In the genomic region with DNA sequence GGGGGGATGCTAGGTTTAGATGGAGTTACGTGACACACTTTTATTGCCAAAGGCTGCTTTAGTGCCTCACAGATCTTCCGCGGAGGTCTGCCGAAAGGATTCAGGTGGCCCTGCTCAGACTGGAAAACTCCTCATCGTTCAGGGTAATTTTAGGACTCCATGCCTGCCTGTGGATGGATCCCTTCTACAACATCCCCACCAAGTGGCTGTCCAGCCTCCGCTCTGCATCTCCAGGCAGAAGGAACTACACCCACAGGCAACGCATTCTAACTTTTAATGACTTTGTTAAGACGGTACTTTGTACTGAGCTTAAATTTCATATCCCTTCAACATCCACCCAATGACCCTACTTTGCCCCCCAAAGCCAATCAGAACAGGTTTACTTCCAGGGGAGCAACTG, we compare ENCODE assay signal across 22 cellular contexts. TPM values are rescaled to one million over a fixed set of nuclear protein-coding genes. Genes with fewer than 3 reads are reported as not detected.
DNase-seq lines count a peak whose midpoint lies in the region; ATAC-seq, FAIRE-seq and TF ChIP-seq lines count a peak whose summit lies in the region.
"Had no signal": no experiment of that assay in that cellular context is flagged by ENCODE, and none has a peak within 500 bp of the region (broad histone marks: within the 10 kb centered on the region; RNA-seq: fewer than 3 reads in every experiment).

No MANE protein-coding gene starts in this region.

- no peaks in the 10 kb centered on the region for H3K4me1 Mint-ChIP-seq in nephron
- H3K4me1 Mint-ChIP-seq: activated CD4-positive, alpha-beta memory T cell treated with anti-CD3 and anti-CD28 coated beads, Interleukin-2, amount 10 ng/mL, durations not matched to agents 7 days and 5 days; B cell; immature natural killer cell had no signal

- TF ChIP-seq CTCF in H1 (IDR thresholded peaks at IDR 0.05; ENCODE audit: control extremely low read depth in 1 of 3, insufficient read depth in 1 of 3, low read depth in 1 of 3, low read length in 3 of 3) (peak; percentile 25 to 42 (median 33); a peak in 3 of 4 replicates), nephron (IDR thresholded peaks at IDR 0.05; ENCODE audit: unreplicated experiment in 3 of 3) (peak in 2 of 3 experiments; percentile 24 to 25)

- H4K5ac ChIP-seq in H1 (ENCODE audit: insufficient read length, low read depth, low read length), result no peak overlapping the region

- no peak overlapping the region for H3K27ac Mint-ChIP-seq in nephron
- H3K27ac Mint-ChIP-seq: activated CD4-positive, alpha-beta memory T cell treated with anti-CD3 and anti-CD28 coated beads, Interleukin-2, amount 10 ng/mL, durations not matched to agents 7 days and 5 days; B cell had no signal

- no peak overlapping the region for H3K56ac ChIP-seq in H1 (replicated peaks; ENCODE audit: insufficient read length, low read depth, low read length)

- H3K36me3 Mint-ChIP-seq in nephron (ENCODE audit: low read depth), result peaks cover 29% of the 10 kb centered on the region

- H3K9ac ChIP-seq in H1 (replicated peaks in 1 of 4; ENCODE audit: extremely low read depth in 1 of 4, low read depth in 3 of 4, low read length in 3 of 4), result 0 out of 7 replicates have a peak overlapping the region, but pooled peaks of 1 of the 4 experiments have one; percentile 7

- no peak overlapping the region for H4K91ac ChIP-seq in H1 (replicated peaks; ENCODE audit: insufficient read length, low read length)

- H3K79me2 ChIP-seq in H1 (ENCODE audit: control insufficient read depth in 1 of 2, insufficient read depth in 2 of 2, low read length in 2 of 2), result no peaks in the 10 kb centered on the region

- POLR2A ChIA-PET in H1 (lab: Charles Lee; ENCODE audit: partially characterized antibody), result interaction anchor here (0.6 to 1.2 kb wide), 2 partner anchors 12 to 198 kb away, joined by 3 read pairs; no protein-coding TSS in a partner anchor

- peaks cover 0 to 2% of the 10 kb centered on the region in 2 experiments for H4K20me1 ChIP-seq in H1 (replicated peaks in 1 of 2; ENCODE audit: control insufficient read depth in 1 of 2, insufficient read depth in 2 of 2, low read length in 2 of 2)

- H4K8ac ChIP-seq in H1 (ENCODE audit: extremely low read depth, insufficient read depth, low read length), result no peak overlapping the region

- WGBS in H1 (ENCODE audit: extremely low coverage in 1 of 2, insufficient coverage in 1 of 2, insufficient read length in 1 of 2, insufficient replicate concordance in 2 of 2, low coverage in 1 of 2, low lambda C conversion rate in 2 of 2, missing lambda C conversion rate in 1 of 2), 2 experiments, result 94% methylated on average over 8 of the region's 8 CpGs; no CpG with 5 or more reads in 1 of the 2 experiments

- no peak overlapping the region for H3K14ac ChIP-seq in H1 (ENCODE audit: insufficient read length)

- H2AK5ac ChIP-seq in H1 (ENCODE audit: low read depth, low read length), result no peak overlapping the region

- H3K4me3 Mint-ChIP-seq in nephron, result no peak overlapping the region
- H3K4me3 Mint-ChIP-seq: activated CD4-positive, alpha-beta memory T cell treated with anti-CD3 and anti-CD28 coated beads, Interleukin-2, amount 10 ng/mL, durations not matched to agents 7 days and 5 days; B cell; immature natural killer cell had no signal

- no peak overlapping the region for H3K4ac ChIP-seq in H1 (replicated peaks; ENCODE audit: insufficient read length, low read depth, low read length)

- H2BK12ac ChIP-seq in H1 (ENCODE audit: low read depth, low read length), result no peak overlapping the region

- no peaks in the 10 kb centered on the region for H3K79me1 ChIP-seq in H1 (ENCODE audit: low read depth, low read length)

- H3K27me3 ChIP-seq in H1 (replicated peaks in 1 of 4; ENCODE audit: control insufficient read depth in 3 of 4, extremely low read depth in 1 of 4, insufficient read depth in 3 of 4, low read length in 3 of 4), result no peaks in the 10 kb centered on the region
- H3K27me3 ChIP-seq: heart right ventricle had no signal

- ATAC-seq in HG03432 (IDR thresholded peaks at IDR 0.05; ENCODE audit: unreplicated experiment), result no peak
- no peak for ATAC-seq in HG02759 (IDR thresholded peaks at IDR 0.05; ENCODE audit: unreplicated experiment)
- ATAC-seq: heart right ventricle, left ventricle myocardium superior had no signal

- no peak overlapping the region for H3K23ac ChIP-seq in H1 (ENCODE audit: insufficient read length)

- no peak overlapping the region for H2BK120ac ChIP-seq in H1 (replicated peaks; ENCODE audit: low read depth, low read length)

- no peak for TF ChIP-seq POLR2A in H1 (IDR thresholded peaks at IDR 0.05; ENCODE audit: control extremely low read depth in 1 of 2, low read depth in 2 of 2, low read length in 2 of 2)

- H3K23me2 ChIP-seq in H1 (ENCODE audit: low read depth, low read length), result no peaks in the 10 kb centered on the region

- no peak overlapping the region for H3K18ac ChIP-seq in H1 (ENCODE audit: extremely low read depth, low read length)

- CTCF ChIA-PET in H1 (lab: Charles Lee; ENCODE audit: partially characterized antibody), result interaction anchor here (0.6 to 2.5 kb wide), 5 partner anchors 12 to 770 kb away, joined by 3 to 8 read pairs (median 3); no protein-coding TSS in a partner anchor

- H3K9me3 ChIP-seq in H1 (ENCODE audit: insufficient read depth in 2 of 2, low read depth in 1 of 2, low read length in 1 of 2), result no peaks in the 10 kb centered on the region; a peak in 1 of 4 replicates

- peak; percentile 53 to 66 for TF ChIP-seq RAD21 in H1 (IDR thresholded peaks at IDR 0.05 in 1 of 2, conservative IDR thresholded peaks at IDR 0.05 in 1 of 2; ENCODE audit: low read depth in 2 of 2, low read length in 2 of 2)

- H3K9me3 Mint-ChIP-seq in nephron, result peaks cover 5% of the 10 kb centered on the region

- H3K36me3 ChIP-seq in H1 (ENCODE audit: control insufficient read depth in 2 of 4, insufficient read depth in 4 of 4, low read length in 3 of 4), result no peaks in the 10 kb centered on the region

- DNase-seq in Ammon's horn (ENCODE audit: low spot score) (peak; percentile 66), G401 (ENCODE audit: low spot score) (peak; percentile 35), H1 (ENCODE audit: low read depth in 1 of 2, low spot score in 2 of 2) (no peak), DMS114 treated with DMSO at 0.1 percent for 48 hours (lab: John Stamatoyannopoulos, UW; ENCODE audit: unreplicated experiment) (no peak)
- DNase-seq: activated CD4-positive, alpha-beta memory T cell treated with anti-CD3 and anti-CD28 coated beads, Interleukin-2, amount 10 ng/mL, durations not matched to agents 7 days and 5 days; activated CD4-positive, CD25-positive, alpha-beta regulatory T cell; activated gamma-delta T cell treated with Interleukin-2 at 50 U/mL for 16 hours; cortex of kidney; DMS79 treated with DMSO at 0.1 percent for 48 hours; heart right ventricle; immature natural killer cell; left ventricle myocardium superior; NCI-H1105 treated with DMSO at 0.1 percent for 48 hours; NCI-H510A; stimulated activated CD4-positive, alpha-beta T cell treated with anti-CD3 and anti-CD28 coated beads, Interleukin-4, amount 100 ng/mL, for 24 hours; stimulated activated naive CD4-positive, alpha-beta T cell treated with Interleukin-2 at 50 U/mL for 16 hours; T-helper 9 cell had no signal

- in situ Hi-C loops in G401 (cut with HindIII; ENCODE audit: low sequenced_read_pairs), result no loop called here

- no peak overlapping the region for H3K4me3 ChIP-seq in H1 (ENCODE audit: extremely low read depth in 1 of 4, insufficient read depth in 2 of 4, low read depth in 3 of 4, low read length in 4 of 4)
- H3K4me3 ChIP-seq: heart right ventricle had no signal

- TF ChIP-seq EP300 in H1 (IDR thresholded peaks at IDR 0.05; ENCODE audit: borderline replicate concordance in 1 of 2, low read depth in 2 of 2, low read length in 2 of 2), result no peak

- no peak overlapping the region for H2BK15ac ChIP-seq in H1 (ENCODE audit: low read length)

- no peak overlapping the region for H2AFZ ChIP-seq in H1 (ENCODE audit: low read length)

- no peaks in the 10 kb centered on the region for H3K4me1 ChIP-seq in H1 (replicated peaks in 1 of 4; ENCODE audit: control insufficient read depth in 3 of 4, insufficient read depth in 4 of 4, low read length in 3 of 4)
- H3K4me1 ChIP-seq: heart right ventricle had no signal

- H2BK20ac ChIP-seq in H1 (ENCODE audit: low read length), result no peak overlapping the region

- H2BK5ac ChIP-seq in H1 (ENCODE audit: low read depth, low read length), result no peak overlapping the region

- FAIRE-seq in H1 (lab: Jason Lieb, UNC), result no peak
- FAIRE-seq: endometrium had no signal

- no peak overlapping the region for H3K27ac ChIP-seq in H1 (ENCODE audit: low read depth, low read length)
- H3K27ac ChIP-seq: heart right ventricle had no signal

- H3K27me3 Mint-ChIP-seq in nephron (ENCODE audit: low read depth), result no peaks in the 10 kb centered on the region
- H3K27me3 Mint-ChIP-seq: activated CD4-positive, alpha-beta memory T cell treated with anti-CD3 and anti-CD28 coated beads, Interleukin-2, amount 10 ng/mL, durations not matched to agents 7 days and 5 days; B cell had no signal

- no peak overlapping the region for H3K4me2 ChIP-seq in H1 (ENCODE audit: insufficient read depth in 1 of 2, low read depth in 2 of 2, low read length in 2 of 2)

TF ChIP-seq in H1, 55 proteins besides CTCF, POLR2A, EP300 and RAD21:
- TF ChIP-seq BRCA1 (IDR thresholded peaks at IDR 0.05; ENCODE audit: low read depth, low read length) (no peak), BCL11A (IDR thresholded peaks at IDR 0.05; ENCODE audit: low read depth in 2 of 2, low read length in 2 of 2) (no peak)

RNA-seq across cellular contexts. Expression of a gene that starts 29.4 kb away (rescaled TPM):
- total RNA-seq in G401 (2014; rRNA removed; shearing (Covaris generic)), result 35.0 and 37.4 TPM in 2 replicates
- total RNA-seq in H1 (2021; fragmentation: NEBNext Ultra II Directional; extraction: Animal tissue kit (Norgen Biotek cat#: 25700)), result 14.2 and 15.2 TPM in 2 replicates
- polyA plus RNA-seq in H1 (2011; rRNA removed), result 6.2 and 7.5 TPM in 2 replicates
- polyA plus RNA-seq in H1 (2011; cell fraction: cytosol; rRNA removed), result 14.2 TPM
- 6.4 TPM for polyA plus RNA-seq in H1 (2011; cell fraction: nucleus; rRNA removed)
- polyA plus RNA-seq in H1 (2012, experiment 1 of 2), result 8.5 to 11.9 TPM (median 10.1 TPM) in 4 replicates
- polyA plus RNA-seq in H1 (2012, experiment 2 of 2), result 0.98 TPM
- 9.4 TPM for polyA plus RNA-seq in H1 (2013, experiment 1 of 2)
- polyA plus RNA-seq in H1 (2013, experiment 2 of 2), result 10.0 TPM
- 14.2 and 21.9 TPM in 2 replicates for polyA minus RNA-seq in H1 (2011; rRNA and poly(A)+ RNA removed)
- polyA minus RNA-seq in H1 (2011; cell fraction: cytosol; rRNA and poly(A)+ RNA removed), result 7.3 TPM
- 22.4 TPM for polyA minus RNA-seq in H1 (2011; cell fraction: nucleus; rRNA and poly(A)+ RNA removed)

RNA-seq across cellular contexts. Expression of a gene that starts 29.8 kb away (rescaled TPM):
- total RNA-seq in G401 (2014; rRNA removed; shearing (Covaris generic)), result 735 and 956 TPM in 2 replicates
- 509 and 549 TPM in 2 replicates for total RNA-seq in H1 (2021; fragmentation: NEBNext Ultra II Directional; extraction: Animal tissue kit (Norgen Biotek cat#: 25700))
- polyA plus RNA-seq in H1 (2011; rRNA removed), result 289 and 425 TPM in 2 replicates
- 641 TPM for polyA plus RNA-seq in H1 (2011; cell fraction: cytosol; rRNA removed)
- polyA plus RNA-seq in H1 (2011; cell fraction: nucleus; rRNA removed), result 306 TPM
- 656 to 704 TPM (median 681 TPM) in 4 replicates for polyA plus RNA-seq in H1 (2012, experiment 1 of 2)
- polyA plus RNA-seq in H1 (2012, experiment 2 of 2), result 59.9 TPM
- 272 TPM for polyA plus RNA-seq in H1 (2013, experiment 1 of 2)
- polyA plus RNA-seq in H1 (2013, experiment 2 of 2), result 276 TPM
- polyA minus RNA-seq in H1 (2011; rRNA and poly(A)+ RNA removed), result 818 and 1,012 TPM in 2 replicates
- 353 TPM for polyA minus RNA-seq in H1 (2011; cell fraction: cytosol; rRNA and poly(A)+ RNA removed)
- 297 TPM for polyA minus RNA-seq in H1 (2011; cell fraction: nucleus; rRNA and poly(A)+ RNA removed)

Comparison
In these comparisons a context has a peak if more than half of its experiments do, and no peak if none do; other contexts are left out.
1. DNase-seq: peak in Ammon's horn (single experiment) and G401 (single experiment); none in H1 (0 of 2) and DMS114 treated with DMSO at 0.1 percent for 48 hours (single experiment).